Comparison of ENCODE assay signal across 1 cellular context in genomic region chr6:17724341-17724740, GRCh38.
TF ChIP-seq lines count a peak whose summit lies in the region.

No MANE protein-coding gene starts in this region.

TF ChIP-seq in HEK293, 187 proteins besides CTCF, POLR2A, EP300 and RAD21 (continued from another document):
- no peak for TF ChIP-seq ZNF26 (tag by site-specific recombination; IDR thresholded peaks at IDR 0.05)
